1 cellular context compared by ENCODE assay signal in genomic region chr13:44989071-44989889, GRCh38.
A peak's percentile ranks its signal among the peaks of the same experiment; 100 is the strongest.
TF ChIP-seq lines count a peak whose summit lies in the region.

TSS of gene GPALPP1 (plus strand) at chr13:44989538. CDS start at chr13:44989655, 117 bp downstream.
TSS of gene NUFIP1 (minus strand) at chr13:44989471. CDS start at chr13:44989436, 35 bp downstream.

TF ChIP-seq in GM12878, 131 proteins besides CTCF, POLR2A, EP300 and RAD21 (continued from another document and continues in another):
- TF ChIP-seq E4F1 (IDR thresholded peaks at IDR 0.05; ENCODE audit: borderline replicate concordance, partially characterized antibody) (no peak), BHLHE40 (IDR thresholded peaks at IDR 0.05; ENCODE audit: borderline replicate concordance in 1 of 2, low read depth in 2 of 2, low read length in 1 of 2) (peak; percentile 98 to 99), IRF5 (IDR thresholded peaks at IDR 0.05; ENCODE audit: borderline replicate concordance) (no peak), HDAC2 (IDR thresholded peaks at IDR 0.05) (no peak), CBX5 (IDR thresholded peaks at IDR 0.05; ENCODE audit: low read depth) (no peak), SREBF2 (IDR thresholded peaks at IDR 0.05; ENCODE audit: low read length) (no peak), TARDBP (IDR thresholded peaks at IDR 0.05; ENCODE audit: borderline replicate concordance) (peak; percentile 85), IRF3 (IDR thresholded peaks at IDR 0.05) (no peak), HSF1 (IDR thresholded peaks at IDR 0.05; ENCODE audit: low read depth, low read length) (0 out of 2 replicates have a peak, but pooled peaks have one; percentile 40), IRF4 (IDR thresholded peaks at IDR 0.05; ENCODE audit: low read depth, low read length) (peak; percentile 76), ZBTB40 (IDR thresholded peaks at IDR 0.05; ENCODE audit: borderline replicate concordance) (peak; percentile 88), ZZZ3 (IDR thresholded peaks at IDR 0.05; ENCODE audit: control insufficient read depth, insufficient read length, low read depth) (no peak), RB1 (IDR thresholded peaks at IDR 0.05; ENCODE audit: borderline replicate concordance) (peak; percentile 75; the same call in 1 of the 2 replicates), SMC3 (IDR thresholded peaks at IDR 0.05; ENCODE audit: borderline replicate concordance, low read length) (no peak), KDM1A (IDR thresholded peaks at IDR 0.05; ENCODE audit: borderline replicate concordance) (no peak), ZNF384 (IDR thresholded peaks at IDR 0.05; ENCODE audit: borderline replicate concordance, low read depth, low read length) (no peak), NR2F1 (conservative IDR thresholded peaks at IDR 0.05) (no peak; the same call in 1 of the 2 replicates), SMARCA5 (IDR thresholded peaks at IDR 0.05) (no peak), CHD4 (IDR thresholded peaks at IDR 0.05) (no peak), BCL3 (IDR thresholded peaks at IDR 0.05; ENCODE audit: borderline replicate concordance, insufficient read depth, low read depth, low read length, poor library complexity, severe bottlenecking) (peak; percentile 20), USF2 (IDR thresholded peaks at IDR 0.05; ENCODE audit: borderline replicate concordance, low read depth, low read length) (no peak; the same call in 1 of the 2 replicates), POU2F2 (IDR thresholded peaks at IDR 0.05; ENCODE audit: borderline replicate concordance, low read depth, low read length) (peak; percentile 72; the same call in 2 of the 3 replicates), JUND (IDR thresholded peaks at IDR 0.05; ENCODE audit: low read depth, low read length) (no peak), TCF12 (IDR thresholded peaks at IDR 0.05; ENCODE audit: low read depth, low read length) (no peak), SIN3A (IDR thresholded peaks at IDR 0.05; ENCODE audit: low read depth, low read length) (peak; percentile 91), NBN (IDR thresholded peaks at IDR 0.05) (peak; percentile 98), ATF3 (IDR thresholded peaks at IDR 0.05; ENCODE audit: borderline replicate concordance, extremely low read depth, low read depth, low read length) (peak; percentile 78; the same call in 1 of the 2 replicates), CEBPB (IDR thresholded peaks at IDR 0.05; ENCODE audit: borderline replicate concordance in 1 of 2, low read depth in 2 of 2, low read length in 2 of 2) (no peak), ASH2L (IDR thresholded peaks at IDR 0.05; ENCODE audit: borderline replicate concordance, low read depth) (no peak), LARP7 (IDR thresholded peaks at IDR 0.05) (no peak), ZNF274 (IDR thresholded peaks at IDR 0.05; ENCODE audit: insufficient read depth, insufficient read length) (no peak), SUZ12 (IDR thresholded peaks at IDR 0.05; ENCODE audit: unreplicated experiment) (no peak), TBL1XR1 (IDR thresholded peaks at IDR 0.05; ENCODE audit: low read depth, low read length) (no peak), NFIC (IDR thresholded peaks at IDR 0.05; ENCODE audit: low read depth, low read length) (no peak), RELB (IDR thresholded peaks at IDR 0.05; ENCODE audit: low read depth) (peak; percentile 95), NFXL1 (IDR thresholded peaks at IDR 0.05; ENCODE audit: borderline replicate concordance) (no peak), RAD51 (IDR thresholded peaks at IDR 0.05) (no peak), SIX5 (IDR thresholded peaks at IDR 0.05; ENCODE audit: low read depth, low read length, severe bottlenecking) (peak; percentile 42), CEBPZ (IDR thresholded peaks at IDR 0.05; ENCODE audit: low read depth, low read length) (no peak), RFX5 (IDR thresholded peaks at IDR 0.05; ENCODE audit: low read depth, low read length) (no peak), IKZF1 (conservative IDR thresholded peaks at IDR 0.05) (peak; percentile 79), ZNF24 (IDR thresholded peaks at IDR 0.05) (no peak), CBX3 (IDR thresholded peaks at IDR 0.05; ENCODE audit: borderline replicate concordance, low read depth) (no peak), TCF3 (IDR thresholded peaks at IDR 0.05; ENCODE audit: borderline replicate concordance, insufficient read depth, low read depth, low read length) (no peak), FOS (IDR thresholded peaks at IDR 0.05; ENCODE audit: borderline replicate concordance, extremely low read depth, insufficient read length) (no peak), ATF7 (IDR thresholded peaks at IDR 0.05; ENCODE audit: low read depth) (peak; percentile 81)
